Comparison of ENCODE assay signal across 8 cellular contexts in the genomic region with DNA sequence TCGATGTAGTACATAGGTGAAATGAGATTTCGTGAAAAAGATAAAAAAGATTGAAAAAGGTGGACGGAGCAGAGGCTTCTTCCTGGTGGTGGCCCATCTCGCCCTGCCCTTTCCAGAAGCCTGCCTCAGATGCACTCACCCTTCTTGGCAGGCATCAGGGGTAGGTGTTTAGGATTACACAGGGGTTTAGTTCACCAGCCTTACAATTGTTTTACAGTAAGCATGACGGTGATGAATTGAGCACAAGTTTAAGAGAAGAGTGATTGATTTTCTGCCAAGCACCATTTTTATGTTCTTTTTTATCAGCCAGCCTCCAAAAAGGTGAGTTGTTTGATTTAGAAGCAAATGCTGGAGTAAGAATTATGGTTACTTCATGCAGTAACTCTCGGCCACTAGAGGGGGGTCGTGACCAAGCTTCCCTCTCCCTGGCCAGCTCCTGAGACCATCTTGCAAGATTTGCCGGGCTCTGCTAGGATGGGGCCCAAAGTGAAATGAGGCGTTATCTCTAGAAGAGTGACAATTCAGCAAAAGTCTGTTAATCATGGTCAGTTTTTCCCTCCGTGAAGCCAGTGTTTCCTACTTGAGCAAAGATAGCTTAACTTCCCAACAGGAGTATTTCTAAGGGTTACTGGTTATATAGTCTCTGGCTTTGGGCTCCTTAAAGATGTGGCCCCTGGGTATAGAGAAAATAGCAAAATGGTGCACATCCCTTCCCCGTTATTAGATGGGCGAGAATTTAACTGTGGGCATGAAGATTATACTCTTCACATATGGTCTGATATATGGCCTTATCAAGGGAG.
DNase-seq lines count a peak whose midpoint lies in the region; ATAC-seq, FAIRE-seq and TF ChIP-seq lines count a peak whose summit lies in the region.

No MANE protein-coding gene starts in this region.

- H3K27ac ChIP-seq in A549 = peak overlapping the region; percentile 35 to 75
- no peak overlapping the region for H3K27ac ChIP-seq in neuronal stem cell (replicated peaks; ENCODE audit: low read length)

- H3K4me3 Mint-ChIP-seq in activated T-helper 17 cell treated with anti-CD3 and anti-CD28 coated beads, Interleukin-2, amount 50 U/mL, for 72 hours = no peak overlapping the region

- H3K23ac ChIP-seq in neuronal stem cell (ENCODE audit: low read depth, low read length, poor library complexity) = no peak overlapping the region

- no peak overlapping the region for H2BK120ac ChIP-seq in neuronal stem cell (ENCODE audit: low read depth, low read length)

- no peaks in the 10 kb centered on the region for H3K9me3 Mint-ChIP-seq in activated T-helper 17 cell treated with anti-CD3 and anti-CD28 coated beads, Interleukin-2, amount 50 U/mL, for 72 hours

- H3K27ac Mint-ChIP-seq in activated T-helper 17 cell treated with anti-CD3 and anti-CD28 coated beads, Interleukin-2, amount 50 U/mL, for 72 hours = no peak overlapping the region

- no peak overlapping the region for H2AFZ ChIP-seq in neuronal stem cell (ENCODE audit: low read length)

- no peak overlapping the region for H2BK12ac ChIP-seq in neuronal stem cell (ENCODE audit: low read length)

- H3K36me3 Mint-ChIP-seq in activated T-helper 17 cell treated with anti-CD3 and anti-CD28 coated beads, Interleukin-2, amount 50 U/mL, for 72 hours (ENCODE audit: low read depth) = no peaks in the 10 kb centered on the region

- H3K4me1 ChIP-seq in A549 = peaks cover 23% of the 10 kb centered on the region; the same call in 2 of the 3 replicates
- H3K4me1 ChIP-seq in neuronal stem cell (ENCODE audit: control insufficient read depth in 2 of 2, insufficient read depth in 1 of 2, low read depth in 1 of 2, low read length in 2 of 2) = peaks cover 0 to 7% of the 10 kb centered on the region in 2 donors

- peak; percentile 77 for TF ChIP-seq CTCF in A549 (IDR thresholded peaks at IDR 0.05)
- peak; percentile 56 for TF ChIP-seq CTCF in GM12864 (IDR thresholded peaks at IDR 0.05; ENCODE audit: low read depth, low read length, missing control alignments)
- TF ChIP-seq CTCF in fibroblast of the aortic adventitia (IDR thresholded peaks at IDR 0.05; ENCODE audit: insufficient read depth, low read length) = peak; percentile 88

- H3K79me1 ChIP-seq in neuronal stem cell (ENCODE audit: low read depth, low read length) = no peaks in the 10 kb centered on the region

- ATAC-seq in A549 (peak; percentile 83 to 95), HG03097 (IDR thresholded peaks at IDR 0.05; ENCODE audit: low FRiP score, unreplicated experiment) (no peak)
- no peak for ATAC-seq in activated T-helper 17 cell treated with anti-CD3 and anti-CD28 coated beads, Interleukin-2, amount 50 U/mL, for 72 hours (replicated peaks)

- no peaks in the 10 kb centered on the region for H3K27me3 ChIP-seq in neuronal stem cell (ENCODE audit: control insufficient read depth in 3 of 3, insufficient read depth in 3 of 3, low read depth in 1 of 3, low read length in 3 of 3)

- no peak overlapping the region for H3K9ac ChIP-seq in neuronal stem cell (ENCODE audit: low read depth, low read length, poor library complexity)

- H3K4me2 ChIP-seq in A549 (0 out of 3 replicates have a peak overlapping the region, but pooled peaks have one; percentile 5), neuronal stem cell (ENCODE audit: insufficient read depth, low read length, poor library complexity, severe bottlenecking) (no peak overlapping the region)

- no peak overlapping the region for H3K18ac ChIP-seq in neuronal stem cell (ENCODE audit: low read length)

- H4K91ac ChIP-seq in neuronal stem cell (ENCODE audit: low read depth, low read length, poor library complexity) = no peak overlapping the region

- H3K27me3 Mint-ChIP-seq in activated T-helper 17 cell treated with anti-CD3 and anti-CD28 coated beads, Interleukin-2, amount 50 U/mL, for 72 hours = no peaks in the 10 kb centered on the region

- no peak overlapping the region for H4K8ac ChIP-seq in neuronal stem cell (ENCODE audit: low read depth, low read length)

- POLR2A ChIA-PET in A549 (lab: Yijun Ruan, JAX) = no interaction called here

- no peaks in the 10 kb centered on the region for H3K4me1 Mint-ChIP-seq in activated T-helper 17 cell treated with anti-CD3 and anti-CD28 coated beads, Interleukin-2, amount 50 U/mL, for 72 hours

- no peak overlapping the region for H3K14ac ChIP-seq in neuronal stem cell (ENCODE audit: low read length)

- no peak overlapping the region for H2AK5ac ChIP-seq in neuronal stem cell (ENCODE audit: low read depth, low read length)

- H3K9me3 ChIP-seq in A549 = no peaks in the 10 kb centered on the region
- H3K9me3 ChIP-seq in neuronal stem cell (replicated peaks in 1 of 2; ENCODE audit: control insufficient read depth in 2 of 2, insufficient read depth in 1 of 2, low read depth in 1 of 2, low read length in 2 of 2) = no peaks in the 10 kb centered on the region

- H2BK5ac ChIP-seq in neuronal stem cell (ENCODE audit: low read length) = no peak overlapping the region

- H3K4me3 ChIP-seq in A549 = no peak overlapping the region
- H3K4me3 ChIP-seq in GM12864 (ENCODE audit: low read depth, low read length) = no peak overlapping the region
- no peak overlapping the region for H3K4me3 ChIP-seq in fibroblast of the aortic adventitia (ENCODE audit: low read depth, low read length)
- H3K4me3 ChIP-seq in neuronal stem cell (ENCODE audit: low read length in 2 of 2) = no peak overlapping the region

- no peak overlapping the region for H2BK15ac ChIP-seq in neuronal stem cell (ENCODE audit: low read length)

- TF ChIP-seq POLR2A in A549 (IDR thresholded peaks at IDR 0.05; ENCODE audit: low read length) = no peak

- TF ChIP-seq EP300 in A549 (IDR thresholded peaks at IDR 0.05) = no peak

- H3K36me3 ChIP-seq in neuronal stem cell (replicated peaks in 1 of 2; ENCODE audit: control insufficient read depth in 2 of 2, insufficient read depth in 2 of 2, low read length in 2 of 2) = no peaks in the 10 kb centered on the region

- CTCF ChIA-PET in A549 (lab: Yijun Ruan, JAX) = interaction anchor here (0.9 to 5.0 kb wide), 22 partner anchors 10 to 891 kb away, joined by 3 to 43 read pairs (median 4); no protein-coding TSS in a partner anchor

- FAIRE-seq in A549 (lab: Jason Lieb, UNC) = no peak

- TF ChIP-seq RAD21 in A549 (conservative IDR thresholded peaks at IDR 0.05 in 1 of 2, IDR thresholded peaks at IDR 0.05 in 1 of 2) = peak; percentile 94

- no peak overlapping the region for H3K4ac ChIP-seq in neuronal stem cell (ENCODE audit: low read length)

- 25% methylated on average over 12 of the region's 12 CpGs for WGBS in A549 (ENCODE audit: missing lambda C conversion rate)
- WGBS in neuronal stem cell (ENCODE audit: extremely low coverage in 2 of 2, insufficient read length in 2 of 2, insufficient replicate concordance in 1 of 2), 2 donors = 100% methylated on average over 2 of the region's 12 CpGs; no CpG with 5 or more reads in 1 of the 2 donors

- peak; percentile 64 to 76 for DNase-seq in A549 (ENCODE audit: low read depth in 1 of 2, low spot score in 1 of 2)
- DNase-seq in GM12864 (ENCODE audit: low read depth) = no peak
- DNase-seq in MV-4-11 (lab: John Stamatoyannopoulos, UW) = peak; percentile 47
- peak; percentile 44 for DNase-seq in T1000 (lab: John Stamatoyannopoulos, UW)
- DNase-seq in fibroblast of the aortic adventitia (ENCODE audit: low read depth) = peak; percentile 89
- DNase-seq in neuronal stem cell (ENCODE audit: low spot score) = peak; percentile 61

TF ChIP-seq in A549, 52 proteins besides CTCF, POLR2A, EP300 and RAD21:
- TF ChIP-seq POLR2AphosphoS2 (conservative IDR thresholded peaks at IDR 0.05; ENCODE audit: low read length) = no peak
- TF ChIP-seq SMC3 (IDR thresholded peaks at IDR 0.05) = peak; percentile 83

Comparison
In these comparisons a context has a peak if more than half of its experiments do, and no peak if none do; other contexts are left out.
1. ATAC-seq: peak in A549 (2 of 2); none in activated T-helper 17 cell treated with anti-CD3 and anti-CD28 coated beads, Interleukin-2, amount 50 U/mL, for 72 hours (single experiment) and HG03097 (single experiment).
2. Peak in every context shown above with its lines, with median percentiles within 50 percentile points of each other: CTCF ChIP-seq.